In genomic region chr1:8438449-8438848, GRCh38 we compare ENCODE assay signal across 14 cellular contexts.
A peak's percentile ranks its signal among the peaks of the same experiment; 100 is the strongest.
DNase-seq lines count a peak whose midpoint lies in the region; ATAC-seq, FAIRE-seq and TF ChIP-seq lines count a peak whose summit lies in the region.
"Had no signal": no experiment of that assay in that cellular context is flagged by ENCODE, and none has a peak within 500 bp of the region (broad histone marks: within the 10 kb centered on the region; RNA-seq: fewer than 3 reads in every experiment).

No MANE protein-coding gene starts in this region.

- 0 out of 2 replicates have a peak, but pooled peaks cover 8% of the 10 kb centered on the region for H4K20me1 ChIP-seq in K562 (replicated peaks; ENCODE audit: control insufficient read depth, insufficient read depth, low read length)

- H3K27ac ChIP-seq in HUES48 (ENCODE audit: low read depth, low read length) (peak overlapping the region; percentile 78), K562 (ENCODE audit: extremely low read depth, low read depth, low read length) (no peak overlapping the region), lower lobe of right lung (peak overlapping the region; percentile 61), skeletal muscle tissue (ENCODE audit: low read depth, low read length) (peak overlapping the region; percentile 71)

- H3K4me3 ChIP-seq in HUES48 (ENCODE audit: low read depth, low read length) (no peak overlapping the region), K562 (no peak overlapping the region), lower lobe of right lung (no peak overlapping the region), skeletal muscle tissue (ENCODE audit: low read length in 3 of 3) (no peak overlapping the region), BE2C (ENCODE audit: low read depth, low read length) (no peak overlapping the region)
- H3K4me3 ChIP-seq: GM12878, mucosa of descending colon had no signal

- DNase-seq in K562 (ENCODE audit: extremely low read depth in 1 of 4, low spot score in 3 of 4) (no peak), lower lobe of right lung (no peak), NCI-H524 treated with DMSO at 0.1 percent for 48 hours (lab: John Stamatoyannopoulos, UW) (no peak), H54 (ENCODE audit: insufficient read length, low spot score) (no peak), BE2C (no peak)
- no peak for DNase-seq in activated naive CD4-positive, alpha-beta T cell treated with anti-CD3 and anti-CD28 coated beads, Interleukin-2, amount 50 U/mL, for 72 hours (ENCODE audit: low spot score in 2 of 2)
- DNase-seq: stimulated activated CD4-positive, alpha-beta T cell treated with anti-CD3 and anti-CD28 coated beads, Interleukin-1b, Interleukin-23, amount 100 ng/mL, for 48 hours; stimulated activated naive CD4-positive, alpha-beta T cell treated with Interleukin-2 at 50 U/mL for 16 hours had no signal

- TF ChIP-seq RAD21 in K562 (CRISPR knock-in tag; conservative IDR thresholded peaks at IDR 0.05 in 1 of 2, IDR thresholded peaks at IDR 0.05 in 1 of 2) = no peak

- no TSS peak for BruUV-seq in K562 (replicated peaks; lab: Mats Ljungman, UMichigan)

- no peak for FAIRE-seq in K562 (lab: Jason Lieb, UNC)
- no peak for FAIRE-seq in H54 (lab: Jason Lieb, UNC)
- FAIRE-seq: colon had no signal

- 90% methylated on average over 5 of the region's 5 CpGs for WGBS in K562 (ENCODE audit: insufficient coverage, low coverage, missing lambda C conversion rate)

- in situ Hi-C loops in K562 (cut with MboI) = no loop called here

- CTCF ChIA-PET in K562 (lab: Yijun Ruan, JAX; ENCODE audit: low intra/inter-chr PET ratio) = no interaction called here

- H3K4me1 ChIP-seq in HUES48 (ENCODE audit: control insufficient read depth, insufficient read depth, low read length) (peaks cover 41% of the 10 kb centered on the region), K562 (replicated peaks in 1 of 2; ENCODE audit: control insufficient read depth in 2 of 2, insufficient read depth in 2 of 2, low read length in 2 of 2) (peaks cover 0 to 14% of the 10 kb centered on the region in 2 experiments; a peak in 4 of 5 replicates), lower lobe of right lung (peaks cover 18% of the 10 kb centered on the region), skeletal muscle tissue (ENCODE audit: control insufficient read depth in 3 of 3, insufficient read depth in 3 of 3, low read length in 3 of 3) (peaks cover 19 to 36% (median 23%) of the 10 kb centered on the region in 3 donors), BE2C (peaks cover 5% of the 10 kb centered on the region; the same call in 1 of the 2 replicates)

- peaks cover 6 to 7% of the 10 kb centered on the region in 2 donors for H3K36me3 Mint-ChIP-seq in activated naive CD4-positive, alpha-beta T cell treated with anti-CD3 and anti-CD28 coated beads, Interleukin-2, amount 50 U/mL, for 72 hours

- H3K9me3 ChIP-seq in HUES48 (ENCODE audit: control insufficient read depth, insufficient read depth, low read length) (no peaks in the 10 kb centered on the region; the same call in 1 of the 2 replicates), K562 (replicated peaks; ENCODE audit: control insufficient read depth, insufficient read depth, low read depth, low read length) (no peaks in the 10 kb centered on the region), lower lobe of right lung (peaks cover 3% of the 10 kb centered on the region), skeletal muscle tissue (ENCODE audit: control insufficient read depth in 3 of 3, low read length in 3 of 3) (no peaks in the 10 kb centered on the region), BE2C (no peaks in the 10 kb centered on the region)
- H3K9me3 ChIP-seq: mucosa of descending colon had no signal

- TF ChIP-seq POLR2A in K562 (conservative IDR thresholded peaks at IDR 0.05) (no peak), H54 (IDR thresholded peaks at IDR 0.05; ENCODE audit: low read depth, low read length) (no peak)

- intact Hi-C loops in K562 (cut with micrococcal nuclease) (no loop called here), lower lobe of right lung (cut with DNase I) (no loop called here)

- no peak overlapping the region for H3K4me2 ChIP-seq in K562 (ENCODE audit: insufficient read depth, low read length)

- TF ChIP-seq CTCF in K562 (IDR thresholded peaks at IDR 0.05 in 2 of 3, conservative IDR thresholded peaks at IDR 0.05 in 1 of 3; ENCODE audit: insufficient read depth in 2 of 3, low read depth in 1 of 3, low read length in 3 of 3) (no peak), lower lobe of right lung (IDR thresholded peaks at IDR 0.05) (no peak), BE2C (IDR thresholded peaks at IDR 0.05; ENCODE audit: low read depth, low read length) (no peak)

- no peaks in the 10 kb centered on the region for H3K79me2 ChIP-seq in K562 (ENCODE audit: control insufficient read depth, insufficient read depth, low read length)

- H3K9ac ChIP-seq in HUES48 (ENCODE audit: low read depth, low read length) (no peak overlapping the region), K562 (ENCODE audit: insufficient read depth in 1 of 2, low read depth in 2 of 2, low read length in 2 of 2) (no peak overlapping the region), skeletal muscle tissue (ENCODE audit: low read depth in 1 of 3, low read length in 3 of 3) (peak overlapping the region in 2 of 3 donors; percentile 30 to 33)

- H3K36me3 ChIP-seq in HUES48 (ENCODE audit: control insufficient read depth, insufficient read depth, low read length) (no peaks in the 10 kb centered on the region; the same call in 1 of the 2 replicates), K562 (ENCODE audit: control insufficient read depth, insufficient read depth, low read length) (no peaks in the 10 kb centered on the region), lower lobe of right lung (no peaks in the 10 kb centered on the region), skeletal muscle tissue (ENCODE audit: control insufficient read depth in 3 of 3, insufficient read depth in 3 of 3, low read length in 3 of 3) (no peaks in the 10 kb centered on the region), BE2C (no peaks in the 10 kb centered on the region)

- POLR2A ChIA-PET in K562 (lab: Yijun Ruan, JAX) = interaction anchor here (0.7 to 1.6 kb wide), 3 partner anchors 9 to 16 kb away, joined by 3 to 7 read pairs (median 6); no protein-coding TSS in a partner anchor

- no peak for ATAC-seq in K562
- no peak for ATAC-seq in lower lobe of right lung
- no peak for ATAC-seq in activated naive CD4-positive, alpha-beta T cell treated with anti-CD3 and anti-CD28 coated beads, Interleukin-2, amount 50 U/mL, for 72 hours

- H3K27ac Mint-ChIP-seq in activated naive CD4-positive, alpha-beta T cell treated with anti-CD3 and anti-CD28 coated beads, Interleukin-2, amount 50 U/mL, for 72 hours = peak overlapping the region in 1 of 2 donors; percentile 26
- H3K27ac Mint-ChIP-seq: activated T-helper 2 cell treated with anti-CD3 and anti-CD28 coated beads, Interferon-gamma antibody, Interleukin-2, Interleukin-4, amounts not matched to agents 10 μg/mL and 5 μg/mL and 100 μg/mL, durations not matched to agents 14 hours and 24 hours and 36 hours had no signal

- no peak overlapping the region for H2AFZ ChIP-seq in K562 (ENCODE audit: low read depth, low read length)

- H3K27me3 ChIP-seq in HUES48 (ENCODE audit: control insufficient read depth, insufficient read depth, low read length) (no peaks in the 10 kb centered on the region), K562 (ENCODE audit: control insufficient read depth in 2 of 2, insufficient read depth in 2 of 2, low read length in 2 of 2) (no peaks in the 10 kb centered on the region), lower lobe of right lung (ENCODE audit: low read depth) (no peaks in the 10 kb centered on the region), skeletal muscle tissue (ENCODE audit: control insufficient read depth in 3 of 3, insufficient read depth in 3 of 3, low read length in 3 of 3) (no peaks in the 10 kb centered on the region), BE2C (no peaks in the 10 kb centered on the region)

- TF ChIP-seq EP300 in K562 (IDR thresholded peaks at IDR 0.05; ENCODE audit: low read length) = no peak

- H3K9me3 Mint-ChIP-seq in activated naive CD4-positive, alpha-beta T cell treated with anti-CD3 and anti-CD28 coated beads, Interleukin-2, amount 50 U/mL, for 72 hours = no peaks in the 10 kb centered on the region

- H3K9me1 ChIP-seq in K562 (ENCODE audit: control insufficient read depth, insufficient read depth, low read length) = no peaks in the 10 kb centered on the region

TF ChIP-seq in K562, 482 proteins besides CTCF, POLR2A, EP300 and RAD21:
- 0 out of 2 replicates have a peak, but pooled peaks have one; percentile 21 for TF ChIP-seq ZFX (CRISPR knock-in tag; IDR thresholded peaks at IDR 0.05)
- no peak for TF ChIP-seq PHB2 (IDR thresholded peaks at IDR 0.05; ENCODE audit: low read depth)
TF ChIP-seq in K562: peak in this region for 1.

Comparison
In these comparisons a context has a peak if more than half of its experiments do, and no peak if none do; other contexts are left out.
1. H3K9ac ChIP-seq: peak in skeletal muscle tissue (2 of 3); none in HUES48 (single experiment) and K562 (0 of 2).